ENCODE assay signal across 1 cellular context in the genomic region with DNA sequence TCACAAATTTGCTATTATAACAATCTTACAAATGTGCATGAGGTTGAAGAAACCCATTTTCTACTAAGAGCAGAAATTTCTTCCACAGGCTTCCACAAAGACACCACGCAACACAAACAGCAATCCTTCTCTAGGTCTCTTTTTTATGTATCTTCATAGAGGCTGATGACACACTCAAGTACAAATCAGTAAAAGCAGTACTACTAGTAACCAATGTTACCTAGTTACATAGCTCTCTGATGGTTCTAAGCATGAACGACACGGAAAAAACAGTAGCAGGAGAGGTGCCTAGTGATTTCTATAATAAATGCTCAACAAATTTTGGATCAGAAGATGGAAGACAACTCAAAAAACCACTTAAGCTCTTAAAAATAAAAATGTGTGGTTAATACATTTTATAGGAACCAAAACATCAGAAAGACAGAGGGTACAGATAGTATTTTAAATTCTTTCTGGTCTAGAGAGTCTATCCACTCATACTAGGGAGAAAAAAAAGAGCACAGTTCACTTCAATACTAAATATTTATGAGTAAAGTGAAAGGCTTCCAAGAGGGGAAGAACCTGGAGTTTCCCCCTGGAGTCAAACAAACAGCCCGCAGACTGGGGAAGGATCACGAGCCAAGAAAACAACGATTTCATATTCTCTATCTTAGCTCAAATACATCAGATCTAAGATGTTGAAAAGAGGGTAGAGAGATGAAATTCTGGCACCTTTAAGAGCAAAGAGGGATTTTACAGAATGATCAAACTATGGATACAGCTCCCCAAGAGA.
TF ChIP-seq lines count a peak whose summit lies in the region.

No MANE protein-coding gene starts in this region.

TF ChIP-seq in SK-N-SH, 30 proteins besides CTCF, POLR2A, EP300 and RAD21 (continued from another document):
- TF ChIP-seq, protein P1, sequence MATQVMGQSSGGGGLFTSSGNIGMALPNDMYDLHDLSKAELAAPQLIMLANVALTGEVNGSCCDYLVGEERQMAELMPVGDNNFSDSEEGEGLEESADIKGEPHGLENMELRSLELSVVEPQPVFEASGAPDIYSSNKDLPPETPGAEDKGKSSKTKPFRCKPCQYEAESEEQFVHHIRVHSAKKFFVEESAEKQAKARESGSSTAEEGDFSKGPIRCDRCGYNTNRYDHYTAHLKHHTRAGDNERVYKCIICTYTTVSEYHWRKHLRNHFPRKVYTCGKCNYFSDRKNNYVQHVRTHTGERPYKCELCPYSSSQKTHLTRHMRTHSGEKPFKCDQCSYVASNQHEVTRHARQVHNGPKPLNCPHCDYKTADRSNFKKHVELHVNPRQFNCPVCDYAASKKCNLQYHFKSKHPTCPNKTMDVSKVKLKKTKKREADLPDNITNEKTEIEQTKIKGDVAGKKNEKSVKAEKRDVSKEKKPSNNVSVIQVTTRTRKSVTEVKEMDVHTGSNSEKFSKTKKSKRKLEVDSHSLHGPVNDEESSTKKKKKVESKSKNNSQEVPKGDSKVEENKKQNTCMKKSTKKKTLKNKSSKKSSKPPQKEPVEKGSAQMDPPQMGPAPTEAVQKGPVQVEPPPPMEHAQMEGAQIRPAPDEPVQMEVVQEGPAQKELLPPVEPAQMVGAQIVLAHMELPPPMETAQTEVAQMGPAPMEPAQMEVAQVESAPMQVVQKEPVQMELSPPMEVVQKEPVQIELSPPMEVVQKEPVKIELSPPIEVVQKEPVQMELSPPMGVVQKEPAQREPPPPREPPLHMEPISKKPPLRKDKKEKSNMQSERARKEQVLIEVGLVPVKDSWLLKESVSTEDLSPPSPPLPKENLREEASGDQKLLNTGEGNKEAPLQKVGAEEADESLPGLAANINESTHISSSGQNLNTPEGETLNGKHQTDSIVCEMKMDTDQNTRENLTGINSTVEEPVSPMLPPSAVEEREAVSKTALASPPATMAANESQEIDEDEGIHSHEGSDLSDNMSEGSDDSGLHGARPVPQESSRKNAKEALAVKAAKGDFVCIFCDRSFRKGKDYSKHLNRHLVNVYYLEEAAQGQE (IDR thresholded peaks at IDR 0.05; ENCODE audit: low read depth, low read length) = no peak
- TF ChIP-seq RXRA (IDR thresholded peaks at IDR 0.05; ENCODE audit: borderline replicate concordance, low read depth) = no peak
- TF ChIP-seq CHD2 (IDR thresholded peaks at IDR 0.05; ENCODE audit: low read length, partially characterized antibody) = no peak
- TF ChIP-seq POLR2AphosphoS5 (IDR thresholded peaks at IDR 0.05; ENCODE audit: low read depth, low read length) = no peak
- TF ChIP-seq, protein P2, sequence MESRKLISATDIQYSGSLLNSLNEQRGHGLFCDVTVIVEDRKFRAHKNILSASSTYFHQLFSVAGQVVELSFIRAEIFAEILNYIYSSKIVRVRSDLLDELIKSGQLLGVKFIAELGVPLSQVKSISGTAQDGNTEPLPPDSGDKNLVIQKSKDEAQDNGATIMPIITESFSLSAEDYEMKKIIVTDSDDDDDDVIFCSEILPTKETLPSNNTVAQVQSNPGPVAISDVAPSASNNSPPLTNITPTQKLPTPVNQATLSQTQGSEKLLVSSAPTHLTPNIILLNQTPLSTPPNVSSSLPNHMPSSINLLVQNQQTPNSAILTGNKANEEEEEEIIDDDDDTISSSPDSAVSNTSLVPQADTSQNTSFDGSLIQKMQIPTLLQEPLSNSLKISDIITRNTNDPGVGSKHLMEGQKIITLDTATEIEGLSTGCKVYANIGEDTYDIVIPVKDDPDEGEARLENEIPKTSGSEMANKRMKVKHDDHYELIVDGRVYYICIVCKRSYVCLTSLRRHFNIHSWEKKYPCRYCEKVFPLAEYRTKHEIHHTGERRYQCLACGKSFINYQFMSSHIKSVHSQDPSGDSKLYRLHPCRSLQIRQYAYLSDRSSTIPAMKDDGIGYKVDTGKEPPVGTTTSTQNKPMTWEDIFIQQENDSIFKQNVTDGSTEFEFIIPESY (IDR thresholded peaks at IDR 0.05; ENCODE audit: borderline replicate concordance, low read depth) = no peak
- TF ChIP-seq MAX (IDR thresholded peaks at IDR 0.05; ENCODE audit: low read depth) = no peak
- TF ChIP-seq TEAD4 (IDR thresholded peaks at IDR 0.05; ENCODE audit: borderline replicate concordance, insufficient read depth) = no peak
- no peak for TF ChIP-seq TCF12 (IDR thresholded peaks at IDR 0.05)
- no peak for TF ChIP-seq FOXM1 (IDR thresholded peaks at IDR 0.05; ENCODE audit: low read depth)
